ENCODE assay signal across 15 cellular contexts in genomic region chr6:82045965-82046756, GRCh38.
A peak's percentile ranks its signal among the peaks of the same experiment; 100 is the strongest.
DNase-seq lines count a peak whose midpoint lies in the region; ATAC-seq and TF ChIP-seq lines count a peak whose summit lies in the region.
"Had no signal": no experiment of that assay in that cellular context is flagged by ENCODE, and none has a peak within 500 bp of the region (broad histone marks: within the 10 kb centered on the region; RNA-seq: fewer than 3 reads in every experiment).

No MANE protein-coding gene starts in this region.

- no peak for ATAC-seq in left ventricle myocardium superior
- no peak for ATAC-seq in GM19452 (IDR thresholded peaks at IDR 0.05; ENCODE audit: unreplicated experiment)
- ATAC-seq in HG03025 (IDR thresholded peaks at IDR 0.05; ENCODE audit: low FRiP score, unreplicated experiment), result no peak
- ATAC-seq: natural killer cell treated with Interleukin-12 subunit alpha and Interleukin-12 subunit beta and Interleukin-15 and Interleukin-18, amount 100 ng/mL, for 72 hours; Right ventricle myocardium inferior had no signal

- no peaks in the 10 kb centered on the region for H3K9me3 ChIP-seq in WERI-Rb-1 (ENCODE audit: severe bottlenecking)
- H3K9me3 ChIP-seq: left ventricle myocardium inferior, MG63 had no signal

- TF ChIP-seq CTCF in kidney epithelial cell (IDR thresholded peaks at IDR 0.05; ENCODE audit: insufficient read depth, low read length, poor library complexity, severe bottlenecking) (no peak), WERI-Rb-1 (IDR thresholded peaks at IDR 0.05; ENCODE audit: low read depth, low read length) (no peak)

- H3K4me3 ChIP-seq in ACC112 (ENCODE audit: low read depth, low read length) (no peak overlapping the region), kidney epithelial cell (ENCODE audit: low read depth, low read length) (no peak overlapping the region), WERI-Rb-1 (ENCODE audit: low read depth, low read length) (no peak overlapping the region)
- H3K4me3 ChIP-seq: left ventricle myocardium inferior, MG63 had no signal

- H3K27ac ChIP-seq in ACC112 (ENCODE audit: low read depth, low read length) (peak overlapping the region; percentile 89), WERI-Rb-1 (no peak overlapping the region)
- H3K27ac ChIP-seq: left ventricle myocardium inferior had no signal

- H3K79me2 ChIP-seq in ACC112 (ENCODE audit: control insufficient read depth, insufficient read depth, low read length, unreplicated experiment), result no peaks in the 10 kb centered on the region

- H3K27me3 ChIP-seq in ACC112 (ENCODE audit: insufficient read depth, low read length) (no peaks in the 10 kb centered on the region), kidney epithelial cell (ENCODE audit: control insufficient read depth, insufficient read depth, low read length) (no peaks in the 10 kb centered on the region), WERI-Rb-1 (ENCODE audit: insufficient read depth, low read depth, severe bottlenecking) (no peaks in the 10 kb centered on the region)
- H3K27me3 ChIP-seq: MG63 had no signal

- DNase-seq in HCEC 1CT (peak; percentile 84), astrocyte of the hippocampus (ENCODE audit: low read depth, low spot score) (peak; percentile 45), kidney epithelial cell (ENCODE audit: low read depth) (peak; percentile 61), left ventricle myocardium superior (no peak), WERI-Rb-1 (no peak)
- DNase-seq: activated CD4-positive, alpha-beta T cell treated with anti-CD3 and anti-CD28 coated beads for 4 hours; left ventricle myocardium inferior; MG63; stimulated activated CD4-positive, alpha-beta T cell treated with anti-CD3 and anti-CD28 coated beads, Interleukin-4, amount 100 ng/mL, for 4 hours; T-helper 2 cell had no signal

- peaks cover 20% of the 10 kb centered on the region for H3K4me1 ChIP-seq in ACC112 (ENCODE audit: control insufficient read depth, insufficient read depth, low read length, unreplicated experiment)
- H3K4me1 ChIP-seq: left ventricle myocardium inferior had no signal

- H3K36me3 ChIP-seq in ACC112 (ENCODE audit: insufficient read depth, low read length) (no peaks in the 10 kb centered on the region), kidney epithelial cell (ENCODE audit: control insufficient read depth, insufficient read depth, low read length) (no peaks in the 10 kb centered on the region), WERI-Rb-1 (no peaks in the 10 kb centered on the region)
- H3K36me3 ChIP-seq: left ventricle myocardium inferior, MG63 had no signal

- intact Hi-C loops in left ventricle myocardium superior (cut with micrococcal nuclease), result loop anchor here (10.0 kb wide), 1 partner anchor 291 kb away; the partner anchor contains the start of gene TENT5A

- peak overlapping the region; percentile 18 for H2AFZ ChIP-seq in ACC112 (ENCODE audit: low read length, unreplicated experiment)

Comparison
In these comparisons a context has a peak if more than half of its experiments do, and no peak if none do; other contexts are left out.
1. DNase-seq: peak in HCEC 1CT (single experiment), astrocyte of the hippocampus (single experiment) and kidney epithelial cell (single experiment); none in left ventricle myocardium superior (single experiment) and WERI-Rb-1 (single experiment).